ENCODE assay signal across 7 cellular contexts in the genomic region with DNA sequence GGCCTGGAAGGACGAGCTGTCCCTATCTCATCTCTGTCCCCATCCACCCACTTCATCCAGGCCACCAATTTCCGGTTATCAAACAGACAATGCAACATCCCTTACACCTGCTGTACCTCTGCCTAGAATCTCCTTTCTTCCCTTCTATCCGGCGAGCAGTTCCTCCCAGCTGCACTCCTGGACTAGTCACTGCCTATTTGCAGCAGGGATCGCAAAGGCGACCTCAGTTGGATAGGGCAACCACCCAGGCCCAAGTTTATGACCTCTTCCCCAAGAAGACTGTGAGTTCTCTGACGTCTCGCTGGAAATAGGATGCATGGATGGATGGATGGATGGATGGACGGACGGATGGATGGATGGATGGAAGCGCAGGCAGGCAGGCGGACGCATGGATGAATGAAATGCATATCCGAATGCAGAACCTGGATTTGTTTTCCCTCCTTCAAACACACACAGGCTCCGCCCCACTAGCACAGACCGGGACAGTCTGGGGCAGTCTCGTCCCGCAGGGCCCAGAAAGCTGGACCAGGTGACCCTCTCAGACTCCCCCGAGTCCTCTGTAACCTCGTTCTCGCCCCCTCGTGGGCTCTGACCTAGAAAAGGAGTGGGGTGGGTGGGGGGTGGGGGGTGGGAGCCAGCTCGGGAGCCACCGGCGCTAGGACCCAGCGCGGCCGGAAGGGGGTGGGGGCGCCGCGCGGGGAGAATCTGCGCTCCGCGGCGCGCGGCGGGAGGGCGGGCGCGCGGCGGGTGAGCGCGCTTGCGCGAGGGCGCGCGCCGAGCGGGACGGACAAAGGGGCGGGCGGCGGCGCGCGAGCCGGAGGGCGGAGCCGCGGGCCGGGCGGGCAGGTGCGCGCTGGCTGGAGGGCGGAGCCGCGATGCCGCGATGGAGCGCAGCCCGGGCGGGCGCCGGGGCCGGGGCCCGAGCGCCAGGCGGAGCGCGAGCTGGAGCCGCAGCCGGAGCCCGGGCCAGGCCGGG. TPM values are rescaled to one million over a fixed set of nuclear protein-coding genes. Genes with fewer than 3 reads are reported as not detected.
DNase-seq lines count a peak whose midpoint lies in the region; ATAC-seq and TF ChIP-seq lines count a peak whose summit lies in the region.

A gene (plus strand): TSS at position 875 of the 976 bp plus-strand sequence. CDS start 24,867 bp downstream, outside the sequence.

- peak within 1 kb of the TSS; percentile 8 for H3K9ac ChIP-seq in mammary epithelial cell (ENCODE audit: insufficient read depth, low read length)

- DNase-seq in NCI-H2171 treated with DMSO at 0.1 percent for 48 hours (lab: John Stamatoyannopoulos, UW), result peak; percentile 87
- peak; percentile 61 for DNase-seq in mammary epithelial cell
- peak; percentile 86 for DNase-seq in islet precursor cell
- peak; percentile 53 to 73 (median 61) for DNase-seq in stimulated activated CD4-positive, alpha-beta T cell treated with anti-CD3 and anti-CD28 coated beads, Interleukin-12 subunit alpha, Interleukin-12 subunit beta, amount 100 ng/mL, for 48 hours (ENCODE audit: low read depth in 2 of 3, low spot score in 1 of 3)

- no peaks in the 10 kb centered on the region for H4K20me1 ChIP-seq in mammary epithelial cell (ENCODE audit: insufficient read depth, low read length)

- intact Hi-C loops in mammary epithelial cell (cut with micrococcal nuclease), result no loop called here

- 4% methylated on average over 19 of the region's 88 CpGs for WGBS in mammary epithelial cell (ENCODE audit: low coverage, missing lambda C conversion rate)

- peak within 1 kb of the TSS; percentile 83 for H3K4me2 ChIP-seq in mammary epithelial cell (ENCODE audit: insufficient read depth, low read depth, low read length)

- no TSS peak for BruUV-seq in mammary epithelial cell (replicated peaks; lab: Mats Ljungman, UMichigan)

- H3K27me3 ChIP-seq in mammary epithelial cell (ENCODE audit: insufficient read depth, low read length), result peaks cover 10% of the 10 kb centered on the region

- ATAC-seq in GM18519 (IDR thresholded peaks at IDR 0.05; ENCODE audit: low FRiP score, unreplicated experiment), result peak; percentile 74
- ATAC-seq in HG03066 (IDR thresholded peaks at IDR 0.05; ENCODE audit: low read depth, unreplicated experiment), result peak; percentile 81

- in situ Hi-C loops in mammary epithelial cell (cut with MboI; ENCODE audit: low sequenced_read_pairs in 2 of 2), result loop anchor here in 1 of 2 donors (25.0 kb wide), 1 partner anchor 245 kb away; a partner anchor contains a TSS

- peaks cover 8% of the 10 kb centered on the region for H3K4me1 ChIP-seq in mammary epithelial cell (ENCODE audit: insufficient read depth, low read length)

- H2AFZ ChIP-seq in mammary epithelial cell (ENCODE audit: low read depth, low read length), result peak within 1 kb of the TSS; percentile 88

- dilution Hi-C loops in mammary epithelial cell (cut with HindIII; ENCODE audit: low sequenced_read_pairs), result no loop called here

- no peaks in the 10 kb centered on the region for H3K79me2 ChIP-seq in mammary epithelial cell (ENCODE audit: insufficient read depth, low read length)

- H3K36me3 ChIP-seq in mammary epithelial cell (ENCODE audit: insufficient read depth, low read length), result no peaks in the 10 kb centered on the region

- CTCF ChIA-PET in mammary epithelial cell (lab: Charles Lee; ENCODE audit: low non-redundant PET), result interaction anchor here (0.5 kb wide), 1 partner anchor 225 kb away, joined by 8 read pairs; no protein-coding TSS in a partner anchor

- TF ChIP-seq CTCF in WI38 (IDR thresholded peaks at IDR 0.05; ENCODE audit: low read depth, low read length), result no peak
- no peak for TF ChIP-seq CTCF in mammary epithelial cell (conservative IDR thresholded peaks at IDR 0.05 in 1 of 2, IDR thresholded peaks at IDR 0.05 in 1 of 2; ENCODE audit: extremely low read depth in 1 of 2, insufficient read depth in 1 of 2, low read depth in 1 of 2, low read length in 2 of 2)

- peak within 1 kb of the TSS; percentile 52 for H3K4me3 ChIP-seq in WI38 (ENCODE audit: low read depth, low read length)
- H3K4me3 ChIP-seq in mammary epithelial cell (replicated peaks in 1 of 3; ENCODE audit: insufficient read depth in 1 of 3, low read depth in 2 of 3, low read length in 3 of 3), result peak within 1 kb of the TSS; percentile 30 to 61 (median 53)

- H3K9me3 ChIP-seq in mammary epithelial cell (replicated peaks; ENCODE audit: insufficient read depth, low read length), result no peaks in the 10 kb centered on the region

- H3K27ac ChIP-seq in mammary epithelial cell (ENCODE audit: insufficient read depth, low read depth, low read length), result no peak within 1 kb of the TSS

RNA-seq across cellular contexts. Expression of the gene that starts here (rescaled TPM):
- total RNA-seq in mammary epithelial cell, result under 1 TPM; 0.17 to 0.38 TPM
- polyA plus RNA-seq in mammary epithelial cell, result 0.08 TPM
- not detected for polyA minus RNA-seq in mammary epithelial cell

Comparison
In these comparisons a context has a peak if more than half of its experiments do, and no peak if none do; other contexts are left out.
1. Peak in DNase-seq, H3K4me3 ChIP-seq, H3K9ac ChIP-seq and H3K4me2 ChIP-seq in mammary epithelial cell; RNA of the gene not detected or under 1 TPM.